Comparison of ENCODE assay signal across 18 cellular contexts in genomic region chr7:133482626-133483025, GRCh38.
DNase-seq lines count a peak whose midpoint lies in the region; TF ChIP-seq lines count a peak whose summit lies in the region.
"Had no signal": no experiment of that assay in that cellular context is flagged by ENCODE, and none has a peak within 500 bp of the region (broad histone marks: within the 10 kb centered on the region; RNA-seq: fewer than 3 reads in every experiment).

No MANE protein-coding gene starts in this region.

- H3K9me3 Mint-ChIP-seq in MCF 10A (ENCODE audit: unreplicated experiment) (no peaks in the 10 kb centered on the region), immature natural killer cell (no peaks in the 10 kb centered on the region)
- H3K9me3 Mint-ChIP-seq: GM23338 had no signal

- H3K4me3 Mint-ChIP-seq in MCF 10A (ENCODE audit: unreplicated experiment) (no peak overlapping the region), immature natural killer cell (peak overlapping the region; percentile 74 to 89 (median 84))
- H3K4me3 Mint-ChIP-seq: GM23338 had no signal

- H3K36me3 Mint-ChIP-seq in MCF 10A (ENCODE audit: insufficient read depth, unreplicated experiment) (peaks cover 37% of the 10 kb centered on the region), immature natural killer cell (peaks cover 0 to 4% (median 3%) of the 10 kb centered on the region in 3 donors)

- H3K4me1 Mint-ChIP-seq in MCF 10A (ENCODE audit: insufficient read depth, unreplicated experiment) (peaks cover 25% of the 10 kb centered on the region), immature natural killer cell (peaks cover 80 to 87% of the 10 kb centered on the region in 2 donors)

- intact Hi-C loops in MCF 10A (cut with micrococcal nuclease) = loop anchor here (10.0 kb wide), 1 partner anchor 372 kb away; no protein-coding TSS in a partner anchor
- intact Hi-C loops in breast epithelium (cut with DNase I; ENCODE audit: low total_unique reads) = no loop called here
- intact Hi-C loops in esophagus squamous epithelium (cut with DNase I) = no loop called here

- H3K27me3 Mint-ChIP-seq in MCF 10A (ENCODE audit: insufficient read depth, unreplicated experiment) = no peaks in the 10 kb centered on the region
- peaks cover 4 to 11% (median 4%) of the 10 kb centered on the region in 3 donors for H3K27me3 Mint-ChIP-seq in immature natural killer cell (ENCODE audit: low read depth in 3 of 3)

- H3K27ac ChIP-seq in breast epithelium = no peak overlapping the region
- H3K27ac ChIP-seq in esophagus squamous epithelium = no peak overlapping the region

- TF ChIP-seq CTCF in MCF 10A (IDR thresholded peaks at IDR 0.05; ENCODE audit: unreplicated experiment) (no peak), breast epithelium (IDR thresholded peaks at IDR 0.05) (no peak), esophagus squamous epithelium (IDR thresholded peaks at IDR 0.05) (no peak)

- H3K27me3 ChIP-seq in breast epithelium (no peaks in the 10 kb centered on the region), esophagus squamous epithelium (no peaks in the 10 kb centered on the region)

- CTCF ChIA-PET in MCF 10A (lab: Yijun Ruan, JAX) = interaction anchor here (0.6 to 0.9 kb wide), 2 partner anchors 8 to 372 kb away, joined by 3 read pairs; no protein-coding TSS in a partner anchor

- DNase-seq in MCF 10A (ENCODE audit: unreplicated experiment) = no peak
- no peak for DNase-seq in breast epithelium (ENCODE audit: low spot score in 2 of 2)
- no peak for DNase-seq in Jurkat, Clone E6-1 (ENCODE audit: low read depth, low spot score)
- DNase-seq in immature natural killer cell = no peak
- DNase-seq in cortex of kidney (lab: John Stamatoyannopoulos, UW) = no peak
- DNase-seq in esophagus squamous epithelium (lab: John Stamatoyannopoulos, UW) = no peak
- no peak for DNase-seq in central memory CD4-positive, alpha-beta T cell
- DNase-seq: ACHN, GDM1, NCI-H1436, NCI-H2029, NCI-H2171 treated with DMSO at 0.1 percent for 48 hours, NCI-H446 treated with DMSO at 0.1 percent for 48 hours, OCI-M1, SHP77 treated with DMSO at 0.1 percent for 48 hours had no signal

- H3K36me3 ChIP-seq in breast epithelium = no peaks in the 10 kb centered on the region
- H3K36me3 ChIP-seq in esophagus squamous epithelium = peaks cover 0 to 47% (median 0%) of the 10 kb centered on the region in 3 donors

- POLR2A ChIA-PET in MCF 10A (lab: Yijun Ruan, JAX) = interaction anchor here (1.0 to 1.5 kb wide), 2 partner anchors 17 to 30 kb away, joined by 4 to 6 read pairs; no protein-coding TSS in a partner anchor

- H3K4me3 ChIP-seq in breast epithelium (no peak overlapping the region), esophagus squamous epithelium (no peak overlapping the region)
- H3K4me3 ChIP-seq in Jurkat, Clone E6-1 (ENCODE audit: low read length) = peak overlapping the region; percentile 73
- H3K4me3 ChIP-seq: GM12878, GM23338, K562 had no signal

- TF ChIP-seq POLR2A in breast epithelium (IDR thresholded peaks at IDR 0.05) = no peak
- no peak for TF ChIP-seq POLR2A in esophagus squamous epithelium (IDR thresholded peaks at IDR 0.05)

- WGBS in esophagus squamous epithelium, 2 donors = 94 to 100% methylated on average over 1 of the region's 1 CpG

- no TSS peak for BruUV-seq in MCF 10A (replicated peaks; lab: Mats Ljungman, UMichigan)

- H3K4me1 ChIP-seq in breast epithelium (no peaks in the 10 kb centered on the region), esophagus squamous epithelium (no peaks in the 10 kb centered on the region)

- H3K27ac Mint-ChIP-seq in MCF 10A (ENCODE audit: low read depth, unreplicated experiment) (peak overlapping the region; percentile 29), immature natural killer cell (peak overlapping the region; percentile 86 to 95 (median 92))
- H3K27ac Mint-ChIP-seq: GM23338 had no signal

- H3K9me3 ChIP-seq in breast epithelium (no peaks in the 10 kb centered on the region), esophagus squamous epithelium (no peaks in the 10 kb centered on the region)
